Comparison of ENCODE assay signal across 12 cellular contexts in the genomic region with DNA sequence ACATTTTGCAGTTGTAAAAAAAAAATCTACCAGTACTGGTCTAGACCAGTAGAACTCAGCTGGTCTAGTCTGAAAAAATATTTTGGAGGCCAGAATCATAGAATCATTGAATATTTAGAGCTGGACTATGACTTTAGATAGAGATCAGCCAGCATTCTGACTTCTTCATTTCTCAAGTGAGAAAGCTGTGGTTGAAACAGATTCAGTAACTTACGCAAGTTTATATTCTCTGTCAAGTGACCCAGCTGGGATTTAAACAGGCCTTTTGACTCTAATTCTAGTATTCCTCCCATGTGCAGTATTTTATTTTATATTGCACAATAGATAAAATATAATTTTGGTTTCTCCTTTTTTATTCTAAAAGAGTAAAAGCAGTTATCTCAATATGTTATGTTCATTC. TPM values are rescaled to one million over a fixed set of nuclear protein-coding genes. Genes with fewer than 3 reads are reported as not detected.
DNase-seq lines count a peak whose midpoint lies in the region; ATAC-seq and TF ChIP-seq lines count a peak whose summit lies in the region.
"Had no signal": no experiment of that assay in that cellular context is flagged by ENCODE, and none has a peak within 500 bp of the region (broad histone marks: within the 10 kb centered on the region; RNA-seq: fewer than 3 reads in every experiment).

No MANE protein-coding gene starts in this region.

- intact Hi-C loops in activated T-helper 2 cell treated with anti-CD3 and anti-CD28 coated beads, Interferon-gamma antibody, Interleukin-2, Interleukin-4, amounts not matched to agents 10 μg/mL and 5 μg/mL and 100 μg/mL, durations not matched to agents 14 hours and 24 hours and 36 hours (cut with micrococcal nuclease), result loop anchor here (10.0 kb wide), 1 partner anchor 280 kb away; a partner anchor contains a TSS
- intact Hi-C loops in naive thymus-derived CD4-positive, alpha-beta T cell (cut with micrococcal nuclease), result loop anchor here in 1 of 2 donors (10.0 kb wide), 1 partner anchor 370 kb away; no protein-coding TSS in a partner anchor
- intact Hi-C loops in prostate gland (cut with DNase I), result no loop called here

- no peak for TF ChIP-seq POLR2A in prostate gland (IDR thresholded peaks at IDR 0.05)

- CTCF ChIA-PET in naive thymus-derived CD4-positive, alpha-beta T cell (lab: Charles Lee), result no interaction called here

- H3K4me1 Mint-ChIP-seq in activated T-helper 2 cell treated with anti-CD3 and anti-CD28 coated beads, Interferon-gamma antibody, Interleukin-2, Interleukin-4, amounts not matched to agents 10 μg/mL and 5 μg/mL and 100 μg/mL, durations not matched to agents 14 hours and 24 hours and 36 hours (ENCODE audit: low read depth), result peaks cover 50% of the 10 kb centered on the region
- H3K4me1 Mint-ChIP-seq in naive thymus-derived CD4-positive, alpha-beta T cell, result peaks cover 56 to 88% (median 82%) of the 10 kb centered on the region in 7 donors

- DNase-seq in AG10803 (ENCODE audit: low read depth) (peak; percentile 82), HuH-7 (ENCODE audit: low spot score) (no peak), prostate gland (ENCODE audit: low spot score) (no peak), NCI-H345 (lab: John Stamatoyannopoulos, UW) (no peak)
- DNase-seq in activated T-helper 2 cell treated with anti-CD3 and anti-CD28 coated beads, Interferon-gamma antibody, Interleukin-2, Interleukin-4, amounts not matched to agents 10 μg/mL and 5 μg/mL and 100 μg/mL, durations not matched to agents 14 hours and 24 hours and 36 hours (ENCODE audit: low spot score), result no peak
- no peak for DNase-seq in naive thymus-derived CD4-positive, alpha-beta T cell
- DNase-seq in activated effector memory CD4-positive, alpha-beta T cell treated with anti-CD3 and anti-CD28 coated beads, Interleukin-2, amount 50 U/mL, for 16 hours, result no peak
- DNase-seq: mucosa of descending colon; NCI-H1105; stimulated activated naive CD4-positive, alpha-beta T cell had no signal

- no peak overlapping the region for H3K27ac ChIP-seq in naive thymus-derived CD4-positive, alpha-beta T cell (ENCODE audit: low read depth, low read length)
- H3K27ac ChIP-seq in prostate gland, result peak overlapping the region in 1 of 2 donors; percentile 25

- H3K4me3 Mint-ChIP-seq in activated T-helper 2 cell treated with anti-CD3 and anti-CD28 coated beads, Interferon-gamma antibody, Interleukin-2, Interleukin-4, amounts not matched to agents 10 μg/mL and 5 μg/mL and 100 μg/mL, durations not matched to agents 14 hours and 24 hours and 36 hours (ENCODE audit: low read depth), result no peak overlapping the region
- peak overlapping the region in 3 of 10 donors; percentile 13 to 89 (median 47) for H3K4me3 Mint-ChIP-seq in naive thymus-derived CD4-positive, alpha-beta T cell
- H3K4me3 Mint-ChIP-seq: activated T-helper 1 cell treated with anti-CD3 and anti-CD28 coated beads, Interleukin-12 subunit alpha, Interleukin-12 subunit beta, Interleukin-2, Interleukin-4 antibody, amounts not matched to agents 30 ng/mL and 10 ng/mL and 1 ng/mL, durations not matched to agents 14 hours and 24 hours and 36 hours had no signal

- H3K36me3 ChIP-seq in naive thymus-derived CD4-positive, alpha-beta T cell (ENCODE audit: control insufficient read depth in 2 of 3, insufficient read depth in 3 of 3, low read length in 3 of 3), result peaks cover 0 to 8% (median 0%) of the 10 kb centered on the region in 3 experiments
- no peaks in the 10 kb centered on the region for H3K36me3 ChIP-seq in prostate gland

- peaks cover 17 to 56% of the 10 kb centered on the region in 2 donors for H3K4me1 ChIP-seq in naive thymus-derived CD4-positive, alpha-beta T cell (ENCODE audit: control insufficient read depth in 2 of 2, insufficient read depth in 2 of 2, low read length in 2 of 2)
- H3K4me1 ChIP-seq in prostate gland (replicated peaks), result no peaks in the 10 kb centered on the region

- TF ChIP-seq CTCF in AG10803 (conservative IDR thresholded peaks at IDR 0.05; ENCODE audit: low read length) (no peak), prostate gland (IDR thresholded peaks at IDR 0.05) (no peak)

- H3K9me3 ChIP-seq in naive thymus-derived CD4-positive, alpha-beta T cell (ENCODE audit: control insufficient read depth in 2 of 3, low read length in 3 of 3), result no peaks in the 10 kb centered on the region
- H3K9me3 ChIP-seq in prostate gland, result no peaks in the 10 kb centered on the region
- H3K9me3 ChIP-seq: mucosa of descending colon had no signal

- peak; percentile 53 for ATAC-seq in GM19395 (IDR thresholded peaks at IDR 0.05; ENCODE audit: unreplicated experiment)
- no peak for ATAC-seq in naive thymus-derived CD4-positive, alpha-beta T cell
- ATAC-seq: mucosa of descending colon had no signal

- peaks cover 50% of the 10 kb centered on the region for H3K36me3 Mint-ChIP-seq in activated T-helper 2 cell treated with anti-CD3 and anti-CD28 coated beads, Interferon-gamma antibody, Interleukin-2, Interleukin-4, amounts not matched to agents 10 μg/mL and 5 μg/mL and 100 μg/mL, durations not matched to agents 14 hours and 24 hours and 36 hours (ENCODE audit: low read depth)
- H3K36me3 Mint-ChIP-seq in naive thymus-derived CD4-positive, alpha-beta T cell, result peaks cover 0 to 27% (median 14%) of the 10 kb centered on the region in 5 donors

- H3K4me3 ChIP-seq in AG10803 (ENCODE audit: low read length), result no peak overlapping the region
- H3K4me3 ChIP-seq in naive thymus-derived CD4-positive, alpha-beta T cell (ENCODE audit: low read length), result no peak overlapping the region
- no peak overlapping the region for H3K4me3 ChIP-seq in prostate gland
- H3K4me3 ChIP-seq: mucosa of descending colon had no signal

- H3K9me3 Mint-ChIP-seq in activated T-helper 2 cell treated with anti-CD3 and anti-CD28 coated beads, Interferon-gamma antibody, Interleukin-2, Interleukin-4, amounts not matched to agents 10 μg/mL and 5 μg/mL and 100 μg/mL, durations not matched to agents 14 hours and 24 hours and 36 hours, result no peaks in the 10 kb centered on the region
- peaks cover 0 to 4% (median 0%) of the 10 kb centered on the region in 11 donors for H3K9me3 Mint-ChIP-seq in naive thymus-derived CD4-positive, alpha-beta T cell
- H3K9me3 Mint-ChIP-seq: activated T-helper 1 cell treated with anti-CD3 and anti-CD28 coated beads, Interleukin-12 subunit alpha, Interleukin-12 subunit beta, Interleukin-2, Interleukin-4 antibody, amounts not matched to agents 30 ng/mL and 10 ng/mL and 1 ng/mL, durations not matched to agents 14 hours and 24 hours and 36 hours had no signal

- peak overlapping the region; percentile 9 for H3K27ac Mint-ChIP-seq in activated T-helper 2 cell treated with anti-CD3 and anti-CD28 coated beads, Interferon-gamma antibody, Interleukin-2, Interleukin-4, amounts not matched to agents 10 μg/mL and 5 μg/mL and 100 μg/mL, durations not matched to agents 14 hours and 24 hours and 36 hours
- H3K27ac Mint-ChIP-seq in naive thymus-derived CD4-positive, alpha-beta T cell, result peak overlapping the region in 6 of 9 donors; percentile 1 to 68 (median 22)
- H3K27ac Mint-ChIP-seq: activated T-helper 1 cell treated with anti-CD3 and anti-CD28 coated beads, Interleukin-12 subunit alpha, Interleukin-12 subunit beta, Interleukin-2, Interleukin-4 antibody, amounts not matched to agents 30 ng/mL and 10 ng/mL and 1 ng/mL, durations not matched to agents 14 hours and 24 hours and 36 hours had no signal

- WGBS in prostate gland, result 74% methylated on average over 1 of the region's 1 CpG

- no peaks in the 10 kb centered on the region for H3K27me3 ChIP-seq in naive thymus-derived CD4-positive, alpha-beta T cell (ENCODE audit: control insufficient read depth in 2 of 2, insufficient read depth in 2 of 2, low read length in 2 of 2)
- H3K27me3 ChIP-seq in prostate gland (replicated peaks; ENCODE audit: insufficient read depth), result no peaks in the 10 kb centered on the region

- H3K27me3 Mint-ChIP-seq in activated T-helper 2 cell treated with anti-CD3 and anti-CD28 coated beads, Interferon-gamma antibody, Interleukin-2, Interleukin-4, amounts not matched to agents 10 μg/mL and 5 μg/mL and 100 μg/mL, durations not matched to agents 14 hours and 24 hours and 36 hours (ENCODE audit: low read depth), result no peaks in the 10 kb centered on the region
- peaks cover 0 to 2% (median 0%) of the 10 kb centered on the region in 5 donors for H3K27me3 Mint-ChIP-seq in naive thymus-derived CD4-positive, alpha-beta T cell

- POLR2A ChIA-PET in naive thymus-derived CD4-positive, alpha-beta T cell (lab: Charles Lee), result interaction anchor here (1.0 to 1.8 kb wide), 2 partner anchors 14 to 196 kb away, joined by 4 read pairs; a partner anchor contains a TSS

RNA-seq across cellular contexts. Expression of a gene that starts 4.9 kb away (rescaled TPM):
- 47.3 and 50.3 TPM in 2 replicates for total RNA-seq in activated T-helper 2 cell treated with anti-CD3 and anti-CD28 coated beads, Interferon-gamma antibody, Interleukin-2, Interleukin-4, amounts not matched to agents 10 μg/mL and 5 μg/mL and 100 μg/mL, durations not matched to agents 14 hours and 24 hours and 36 hours
- total RNA-seq in naive thymus-derived CD4-positive, alpha-beta T cell, result 100 to 1,000 TPM in 1 of 5 experiments, 10 to 100 TPM in 4; 46.9 to 110 (median 77.8) TPM
- 10 to 100 TPM; 13.4 to 19.8 TPM for polyA plus RNA-seq in naive thymus-derived CD4-positive, alpha-beta T cell
- 10 to 100 TPM; 37.5 to 65.5 TPM for total RNA-seq in prostate gland
